Comparison of ENCODE assay signal across 37 cellular contexts in the genomic region with DNA sequence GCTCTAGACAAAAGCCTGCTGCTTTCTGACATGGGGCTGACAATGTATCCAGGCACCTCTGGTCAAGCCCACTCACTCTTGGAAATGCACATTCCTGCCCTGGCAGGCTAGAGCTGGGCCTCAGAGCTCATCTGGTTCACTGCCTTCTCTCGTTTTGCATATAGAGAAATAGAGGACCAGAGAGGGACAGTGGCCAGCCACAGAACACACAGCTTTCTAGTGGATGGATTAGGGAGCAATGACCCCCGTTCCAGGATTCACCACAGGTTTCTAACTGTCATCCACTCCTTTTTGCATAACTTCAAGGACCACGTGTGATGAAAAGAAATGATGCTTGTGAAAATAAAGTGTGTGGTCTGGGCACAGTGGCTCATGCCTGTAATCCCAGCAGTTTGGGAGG.
"Had no signal": no experiment of that assay in that cellular context is flagged by ENCODE, and none has a peak within 500 bp of the region (broad histone marks: within the 10 kb centered on the region; RNA-seq: fewer than 3 reads in every experiment).

No MANE protein-coding gene starts in this region.

- DNase-seq: activated CD4-positive, alpha-beta memory T cell treated with anti-CD3 and anti-CD28 coated beads, Interleukin-2, amount 10 ng/mL, durations not matched to agents 7 days and 5 days; activated CD4-positive, alpha-beta T cell treated with anti-CD3 and anti-CD28 coated beads for 1 hour; activated CD4-positive, alpha-beta T cell treated with anti-CD3 and anti-CD28 coated beads for 36 hours; activated CD4-positive, alpha-beta T cell treated with anti-CD3 and anti-CD28 coated beads for 48 hours; activated CD4-positive, alpha-beta T cell treated with anti-CD3 and anti-CD28 coated beads, Interleukin-2, amount 10 ng/mL, durations not matched to agents 7 days and 5 days; activated CD4-positive, alpha-beta T cell treated with anti-CD3 and anti-CD28 coated beads, Interleukin-2, amount 50 U/mL, for 48 hours; activated CD4-positive, CD25-positive, alpha-beta regulatory T cell; activated CD8-positive, alpha-beta memory T cell treated with anti-CD3 and anti-CD28 coated beads for 24 hours; activated CD8-positive, alpha-beta memory T cell treated with anti-CD3 and anti-CD28 coated beads, Interleukin-2, amount 10 ng/mL, durations not matched to agents 7 days and 5 days; activated CD8-positive, alpha-beta memory T cell treated with anti-CD3 and anti-CD28 coated beads, Interleukin-2, amount 50 U/mL, for 48 hours; activated CD8-positive, alpha-beta T cell treated with anti-CD3 and anti-CD28 coated beads, Interleukin-2, amount 10 ng/mL, durations not matched to agents 7 days and 5 days; activated effector memory CD4-positive, alpha-beta T cell treated with Interleukin-2 at 50 U/mL for 16 hours; activated gamma-delta T cell; activated naive CD4-positive, alpha-beta T cell treated with anti-CD3 and anti-CD28 coated beads, Interleukin-2, amount 10 ng/mL, durations not matched to agents 7 days and 5 days; activated naive CD4-positive, alpha-beta T cell treated with Interleukin-2 at 50 U/mL for 16 hours; activated naive CD8-positive, alpha-beta T cell treated with anti-CD3 and anti-CD28 coated beads, Interleukin-2, amount 10 ng/mL, durations not matched to agents 7 days and 5 days; activated naive CD8-positive, alpha-beta T cell treated with anti-CD3 and anti-CD28 coated beads, Interleukin-2, amount 50 U/mL, for 24 hours; activated T-cell treated with anti-CD3 and anti-CD28 coated beads, Interleukin-2, amount 50 U/mL, for 24 hours; activated T-cell treated with anti-CD3 and anti-CD28 coated beads, Interleukin-2, amount 50 U/mL, for 48 hours; amygdala; anterior cingulate cortex; caudate nucleus; cerebellar nuclear complex; T-helper 2 cell; T-helper 9 cell; WERI-Rb-1 had no signal

- H3K4me3 ChIP-seq: ascending aorta, cardiac muscle cell had no signal

- H3K9me3 Mint-ChIP-seq: activated CD4-positive, alpha-beta memory T cell treated with anti-CD3 and anti-CD28 coated beads, Interleukin-2, amount 10 ng/mL, durations not matched to agents 7 days and 5 days; activated CD4-positive, alpha-beta T cell treated with anti-CD3 and anti-CD28 coated beads, Interleukin-2, amount 10 ng/mL, durations not matched to agents 7 days and 5 days; activated naive CD4-positive, alpha-beta T cell treated with anti-CD3 and anti-CD28 coated beads, Interleukin-2, amount 10 ng/mL, durations not matched to agents 7 days and 5 days; activated naive CD4-positive, alpha-beta T cell treated with anti-CD3 and anti-CD28 coated beads, Interleukin-2, amount 50 U/mL, for 24 hours; activated naive CD8-positive, alpha-beta T cell treated with anti-CD3 and anti-CD28 coated beads, Interleukin-2, amount 10 ng/mL, durations not matched to agents 7 days and 5 days; activated naive CD8-positive, alpha-beta T cell treated with anti-CD3 and anti-CD28 coated beads, Interleukin-2, amount 50 U/mL, for 24 hours; activated T-cell treated with anti-CD3 and anti-CD28 coated beads, Interleukin-2, amount 50 U/mL, for 24 hours; activated T-helper 2 cell treated with anti-CD3 and anti-CD28 coated beads, Interferon-gamma antibody, Interleukin-2, Interleukin-4, amounts not matched to agents 10 μg/mL and 5 μg/mL and 100 μg/mL, durations not matched to agents 14 hours and 24 hours and 36 hours; central memory CD8-positive, alpha-beta T cell; T-helper 1 cell treated with Interleukin-12 subunit alpha and Interleukin-12 subunit beta and Interleukin-4 antibody, amounts not matched to agents 30 μg/mL and 1 μg/mL, for 36 hours; T-helper 2 cell treated with Interferon-gamma antibody and Interleukin-4, amounts not matched to agents 5 μg/mL and 100 μg/mL, for 36 hours; WTC11 had no signal

- ATAC-seq: activated CD4-positive, alpha-beta T cell treated with anti-CD3 and anti-CD28 coated beads for 36 hours; activated CD4-positive, CD25-positive, alpha-beta regulatory T cell treated with anti-CD3 and anti-CD28 coated beads, Interleukin-2, amount 50 U/mL, for 24 hours; activated CD8-positive, alpha-beta memory T cell treated with anti-CD3 and anti-CD28 coated beads, Interleukin-2, amount 10 ng/mL, durations not matched to agents 7 days and 5 days; activated CD8-positive, alpha-beta T cell treated with anti-CD3 and anti-CD28 coated beads, Interleukin-2, amount 10 ng/mL, durations not matched to agents 7 days and 5 days; activated naive CD8-positive, alpha-beta T cell treated with anti-CD3 and anti-CD28 coated beads, Interleukin-2, amount 50 U/mL, for 24 hours; WTC11 had no signal

- H3K27ac ChIP-seq: ascending aorta, cardiac muscle cell, WERI-Rb-1 had no signal

- H3K9me3 ChIP-seq: ascending aorta had no signal

- H3K27me3 Mint-ChIP-seq: activated CD8-positive, alpha-beta memory T cell treated with anti-CD3 and anti-CD28 coated beads, Interleukin-2, amount 10 ng/mL, durations not matched to agents 7 days and 5 days; activated naive CD4-positive, alpha-beta T cell treated with anti-CD3 and anti-CD28 coated beads, Interleukin-2, amount 10 ng/mL, durations not matched to agents 7 days and 5 days; activated naive CD8-positive, alpha-beta T cell treated with anti-CD3 and anti-CD28 coated beads, Interleukin-2, amount 10 ng/mL, durations not matched to agents 7 days and 5 days had no signal

- H3K4me1 ChIP-seq: ascending aorta had no signal

- H3K4me3 Mint-ChIP-seq: activated CD4-positive, alpha-beta memory T cell treated with anti-CD3 and anti-CD28 coated beads, Interleukin-2, amount 10 ng/mL, durations not matched to agents 7 days and 5 days; activated CD4-positive, alpha-beta T cell treated with anti-CD3 and anti-CD28 coated beads for 36 hours; activated CD4-positive, alpha-beta T cell treated with anti-CD3 and anti-CD28 coated beads, Interleukin-2, amount 10 ng/mL, durations not matched to agents 7 days and 5 days; activated CD8-positive, alpha-beta memory T cell treated with anti-CD3 and anti-CD28 coated beads, Interleukin-2, amount 10 ng/mL, durations not matched to agents 7 days and 5 days; activated CD8-positive, alpha-beta T cell treated with anti-CD3 and anti-CD28 coated beads, Interleukin-2, amount 10 ng/mL, durations not matched to agents 7 days and 5 days; activated naive CD4-positive, alpha-beta T cell treated with anti-CD3 and anti-CD28 coated beads, Interleukin-2, amount 10 ng/mL, durations not matched to agents 7 days and 5 days; activated naive CD4-positive, alpha-beta T cell treated with anti-CD3 and anti-CD28 coated beads, Interleukin-2, amount 50 U/mL, for 24 hours; activated naive CD8-positive, alpha-beta T cell; activated naive CD8-positive, alpha-beta T cell treated with anti-CD3 and anti-CD28 coated beads, Interleukin-2, amount 10 ng/mL, durations not matched to agents 7 days and 5 days; activated naive CD8-positive, alpha-beta T cell treated with anti-CD3 and anti-CD28 coated beads, Interleukin-2, amount 50 U/mL, for 24 hours; activated T-cell treated with anti-CD3 and anti-CD28 coated beads, Interleukin-2, amount 50 U/mL, for 24 hours; brain; central memory CD8-positive, alpha-beta T cell; T-helper 1 cell treated with Interleukin-12 subunit alpha and Interleukin-12 subunit beta and Interleukin-4 antibody, amounts not matched to agents 30 μg/mL and 1 μg/mL, for 36 hours; T-helper 2 cell treated with Interferon-gamma antibody and Interleukin-4, amounts not matched to agents 5 μg/mL and 100 μg/mL, for 36 hours; WTC11 had no signal

- H3K27ac Mint-ChIP-seq: activated CD4-positive, alpha-beta memory T cell treated with anti-CD3 and anti-CD28 coated beads, Interleukin-2, amount 10 ng/mL, durations not matched to agents 7 days and 5 days; activated CD4-positive, alpha-beta T cell treated with anti-CD3 and anti-CD28 coated beads for 36 hours; activated CD4-positive, alpha-beta T cell treated with anti-CD3 and anti-CD28 coated beads, Interleukin-2, amount 10 ng/mL, durations not matched to agents 7 days and 5 days; activated CD8-positive, alpha-beta memory T cell treated with anti-CD3 and anti-CD28 coated beads, Interleukin-2, amount 10 ng/mL, durations not matched to agents 7 days and 5 days; activated CD8-positive, alpha-beta T cell treated with anti-CD3 and anti-CD28 coated beads, Interleukin-2, amount 10 ng/mL, durations not matched to agents 7 days and 5 days; activated naive CD4-positive, alpha-beta T cell treated with anti-CD3 and anti-CD28 coated beads, Interleukin-2, amount 10 ng/mL, durations not matched to agents 7 days and 5 days; activated naive CD4-positive, alpha-beta T cell treated with anti-CD3 and anti-CD28 coated beads, Interleukin-2, amount 50 U/mL, for 24 hours; activated naive CD8-positive, alpha-beta T cell; activated naive CD8-positive, alpha-beta T cell treated with anti-CD3 and anti-CD28 coated beads, Interleukin-2, amount 10 ng/mL, durations not matched to agents 7 days and 5 days; activated naive CD8-positive, alpha-beta T cell treated with anti-CD3 and anti-CD28 coated beads, Interleukin-2, amount 50 U/mL, for 24 hours; activated T-cell treated with anti-CD3 and anti-CD28 coated beads, Interleukin-2, amount 50 U/mL, for 24 hours; activated T-helper 2 cell treated with anti-CD3 and anti-CD28 coated beads, Interferon-gamma antibody, Interleukin-2, Interleukin-4, amounts not matched to agents 10 μg/mL and 5 μg/mL and 100 μg/mL, durations not matched to agents 14 hours and 24 hours and 36 hours; brain; T-helper 1 cell treated with Interleukin-12 subunit alpha and Interleukin-12 subunit beta and Interleukin-4 antibody, amounts not matched to agents 30 μg/mL and 1 μg/mL, for 36 hours; T-helper 2 cell treated with Interferon-gamma antibody and Interleukin-4, amounts not matched to agents 5 μg/mL and 100 μg/mL, for 36 hours; WTC11 had no signal

- H3K36me3 Mint-ChIP-seq: activated CD8-positive, alpha-beta memory T cell treated with anti-CD3 and anti-CD28 coated beads, Interleukin-2, amount 10 ng/mL, durations not matched to agents 7 days and 5 days; activated naive CD4-positive, alpha-beta T cell treated with anti-CD3 and anti-CD28 coated beads, Interleukin-2, amount 10 ng/mL, durations not matched to agents 7 days and 5 days; activated naive CD4-positive, alpha-beta T cell treated with anti-CD3 and anti-CD28 coated beads, Interleukin-2, amount 50 U/mL, for 24 hours; activated naive CD8-positive, alpha-beta T cell; activated naive CD8-positive, alpha-beta T cell treated with anti-CD3 and anti-CD28 coated beads, Interleukin-2, amount 10 ng/mL, durations not matched to agents 7 days and 5 days; brain; WTC11 had no signal

- H3K4me1 Mint-ChIP-seq: activated CD4-positive, alpha-beta memory T cell treated with anti-CD3 and anti-CD28 coated beads, Interleukin-2, amount 10 ng/mL, durations not matched to agents 7 days and 5 days; activated CD4-positive, alpha-beta T cell treated with anti-CD3 and anti-CD28 coated beads for 36 hours; activated CD4-positive, alpha-beta T cell treated with anti-CD3 and anti-CD28 coated beads, Interleukin-2, amount 10 ng/mL, durations not matched to agents 7 days and 5 days; activated CD8-positive, alpha-beta memory T cell treated with anti-CD3 and anti-CD28 coated beads, Interleukin-2, amount 10 ng/mL, durations not matched to agents 7 days and 5 days; activated naive CD4-positive, alpha-beta T cell treated with anti-CD3 and anti-CD28 coated beads, Interleukin-2, amount 10 ng/mL, durations not matched to agents 7 days and 5 days; activated naive CD4-positive, alpha-beta T cell treated with anti-CD3 and anti-CD28 coated beads, Interleukin-2, amount 50 U/mL, for 24 hours; activated naive CD8-positive, alpha-beta T cell treated with anti-CD3 and anti-CD28 coated beads, Interleukin-2, amount 10 ng/mL, durations not matched to agents 7 days and 5 days; activated naive CD8-positive, alpha-beta T cell treated with anti-CD3 and anti-CD28 coated beads, Interleukin-2, amount 50 U/mL, for 24 hours; central memory CD8-positive, alpha-beta T cell had no signal

- H3K27me3 ChIP-seq: ascending aorta had no signal

- H3K36me3 ChIP-seq: ascending aorta, cardiac muscle cell, WERI-Rb-1 had no signal
